ENCODE assay signal across 23 cellular contexts in the genomic region with DNA sequence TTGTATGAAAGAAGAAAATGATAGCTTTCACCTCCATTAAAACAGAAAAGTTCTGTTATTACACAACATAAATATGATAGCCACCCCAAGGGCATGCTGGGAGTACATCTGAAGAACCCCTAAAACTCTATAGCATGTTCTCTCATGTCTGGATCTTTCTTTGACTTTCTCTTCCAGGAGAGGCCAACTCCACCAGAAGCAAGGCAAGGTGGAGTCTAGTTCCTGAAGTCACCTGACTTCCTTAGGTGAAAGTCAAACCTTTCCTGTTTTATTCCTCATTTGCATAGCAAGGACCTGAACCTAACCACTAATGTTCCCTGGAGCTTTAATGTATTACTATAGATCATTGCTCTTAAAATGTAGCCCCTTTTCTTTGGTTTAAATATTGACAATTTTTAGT. TPM values are rescaled to one million over a fixed set of nuclear protein-coding genes. Genes with fewer than 3 reads are reported as not detected.
A peak's percentile ranks its signal among the peaks of the same experiment; 100 is the strongest.
DNase-seq lines count a peak whose midpoint lies in the region; ATAC-seq, FAIRE-seq and TF ChIP-seq lines count a peak whose summit lies in the region.
"Had no signal": no experiment of that assay in that cellular context is flagged by ENCODE, and none has a peak within 500 bp of the region (broad histone marks: within the 10 kb centered on the region; RNA-seq: fewer than 3 reads in every experiment).

No MANE protein-coding gene starts in this region.

- BruUV-seq in IMR-90 (replicated peaks; lab: Mats Ljungman, UMichigan), result no TSS peak

- no peaks in the 10 kb centered on the region for H3K27me3 Mint-ChIP-seq in activated naive CD4-positive, alpha-beta T cell treated with anti-CD3 and anti-CD28 coated beads for 36 hours (ENCODE audit: low read depth)
- H3K27me3 Mint-ChIP-seq in activated T-helper 2 cell treated with anti-CD3 and anti-CD28 coated beads, Interferon-gamma antibody, Interleukin-2, Interleukin-4, amounts not matched to agents 10 μg/mL and 5 μg/mL and 100 μg/mL, durations not matched to agents 14 hours and 24 hours and 36 hours (ENCODE audit: low read depth), result no peaks in the 10 kb centered on the region

- no peaks in the 10 kb centered on the region for H3K27me3 ChIP-seq in IMR-90 (ENCODE audit: control insufficient read depth, insufficient read depth, low read length)
- no peaks in the 10 kb centered on the region for H3K27me3 ChIP-seq in pancreas
- H3K27me3 ChIP-seq: esophagus squamous epithelium, gastrocnemius medialis, uterus had no signal

- CTCF ChIA-PET in activated naive CD4-positive, alpha-beta T cell treated with anti-CD3 and anti-CD28 coated beads for 36 hours (lab: Charles Lee), result interaction anchor here (1.3 to 1.4 kb wide), 2 partner anchors 21 to 227 kb away, joined by 3 read pairs; no protein-coding TSS in a partner anchor
- CTCF ChIA-PET in IMR-90 (lab: Yijun Ruan, JAX), result no interaction called here

- H3K23ac ChIP-seq in IMR-90 (ENCODE audit: low read depth, low read length), result no peak overlapping the region; the same call in 1 of the 2 replicates

- no peak overlapping the region for H3K18ac ChIP-seq in IMR-90 (ENCODE audit: low read depth, low read length)

- H2BK5ac ChIP-seq in IMR-90 (ENCODE audit: low read depth, low read length, poor library complexity, severe bottlenecking), result no peak overlapping the region

- no peak overlapping the region for H4K91ac ChIP-seq in IMR-90 (ENCODE audit: insufficient read depth, low read depth, low read length)

- H3K9ac ChIP-seq in IMR-90 (ENCODE audit: low read depth, low read length), result no peak overlapping the region

- dilution Hi-C loops in IMR-90 (cut with HindIII; ENCODE audit: low sequenced_read_pairs, unreplicated experiment), result no loop called here

- TF ChIP-seq RAD21 in IMR-90 (IDR thresholded peaks at IDR 0.05; ENCODE audit: low read length), result no peak

- FAIRE-seq in pancreas (lab: Jason Lieb, UNC), result no peak
- FAIRE-seq: colon, G401.6, K562 had no signal

- no peak for DNase-seq in activated naive CD4-positive, alpha-beta T cell treated with anti-CD3 and anti-CD28 coated beads for 36 hours
- DNase-seq in activated naive CD4-positive, alpha-beta T cell treated with anti-CD3 and anti-CD28 coated beads, Interleukin-2, amount 50 U/mL, for 16 hours, result no peak
- DNase-seq in IMR-90, result no peak
- no peak for DNase-seq in activated T-helper 2 cell treated with anti-CD3 and anti-CD28 coated beads, Interferon-gamma antibody, Interleukin-2, Interleukin-4, amounts not matched to agents 10 μg/mL and 5 μg/mL and 100 μg/mL, durations not matched to agents 14 hours and 24 hours and 36 hours (ENCODE audit: low spot score)
- DNase-seq in stimulated activated effector memory CD8-positive, alpha-beta T cell treated with anti-CD3 and anti-CD28 coated beads, Interleukin-12 subunit alpha, Interleukin-12 subunit beta, amount 100 ng/mL, for 72 hours (ENCODE audit: low spot score in 2 of 2), result no peak
- no peak for DNase-seq in kidney glomerular epithelial cell (lab: John Stamatoyannopoulos, UW)
- no peak for DNase-seq in pancreas
- DNase-seq: activated CD8-positive, alpha-beta memory T cell treated with anti-CD3 and anti-CD28 coated beads, Interleukin-2, amount 50 U/mL, for 48 hours; esophagus squamous epithelium; gastrocnemius medialis; islet precursor cell; NCI-H524 treated with DMSO at 0.1 percent for 48 hours; psoas muscle; RPMI8226; uterus had no signal

- POLR2A ChIA-PET in IMR-90 (lab: Charles Lee; ENCODE audit: unreplicated experiment), result no interaction called here

- no peak overlapping the region for H3K4me3 ChIP-seq in IMR-90 (ENCODE audit: insufficient read depth, low read depth, low read length)
- H3K4me3 ChIP-seq in pancreas, result no peak overlapping the region
- H3K4me3 ChIP-seq: esophagus squamous epithelium, gastrocnemius medialis, K562, psoas muscle, SK-N-MC, uterus had no signal

- 0 out of 2 replicates have a peak overlapping the region, but pooled peaks have one; percentile 35 for H2AK5ac ChIP-seq in IMR-90 (ENCODE audit: low read depth, low read length)

- peak overlapping the region; percentile 81 for H3K27ac Mint-ChIP-seq in activated naive CD4-positive, alpha-beta T cell treated with anti-CD3 and anti-CD28 coated beads for 36 hours
- peak overlapping the region; percentile 29 for H3K27ac Mint-ChIP-seq in activated T-helper 2 cell treated with anti-CD3 and anti-CD28 coated beads, Interferon-gamma antibody, Interleukin-2, Interleukin-4, amounts not matched to agents 10 μg/mL and 5 μg/mL and 100 μg/mL, durations not matched to agents 14 hours and 24 hours and 36 hours
- H3K27ac Mint-ChIP-seq in stimulated activated effector memory CD8-positive, alpha-beta T cell treated with anti-CD3 and anti-CD28 coated beads, Interleukin-12 subunit alpha, Interleukin-12 subunit beta, amount 100 ng/mL, for 72 hours, result peak overlapping the region; percentile 46

- H3K56ac ChIP-seq in IMR-90 (ENCODE audit: extremely low read depth, insufficient read depth, low read length), result no peak overlapping the region

- H3K36me3 ChIP-seq in IMR-90 (ENCODE audit: control insufficient read depth, insufficient read depth, low read length) (peaks cover 41% of the 10 kb centered on the region), pancreas (peaks cover 0 to 39% (median 11%) of the 10 kb centered on the region in 3 donors)
- H3K36me3 ChIP-seq: uterus had no signal

- H3K14ac ChIP-seq in IMR-90 (replicated peaks; ENCODE audit: low read depth, low read length), result no peak overlapping the region

- H4K8ac ChIP-seq in IMR-90 (ENCODE audit: low read depth in 2 of 2, low read length in 2 of 2), result no peak overlapping the region

- H2BK120ac ChIP-seq in IMR-90 (ENCODE audit: low read depth, low read length), result no peak overlapping the region

- H2AFZ ChIP-seq in IMR-90 (replicated peaks; ENCODE audit: low read length, poor library complexity), result no peak overlapping the region

- H2BK20ac ChIP-seq in IMR-90 (ENCODE audit: low read depth, low read length), result no peak overlapping the region

- H4K5ac ChIP-seq in IMR-90 (ENCODE audit: low read depth, low read length), result no peak overlapping the region

- peaks cover 66% of the 10 kb centered on the region for H3K36me3 Mint-ChIP-seq in activated naive CD4-positive, alpha-beta T cell treated with anti-CD3 and anti-CD28 coated beads for 36 hours (ENCODE audit: low read depth)
- peaks cover 83% of the 10 kb centered on the region for H3K36me3 Mint-ChIP-seq in activated T-helper 2 cell treated with anti-CD3 and anti-CD28 coated beads, Interferon-gamma antibody, Interleukin-2, Interleukin-4, amounts not matched to agents 10 μg/mL and 5 μg/mL and 100 μg/mL, durations not matched to agents 14 hours and 24 hours and 36 hours (ENCODE audit: low read depth)
- peaks cover 75% of the 10 kb centered on the region for H3K36me3 Mint-ChIP-seq in stimulated activated effector memory CD8-positive, alpha-beta T cell treated with anti-CD3 and anti-CD28 coated beads, Interleukin-12 subunit alpha, Interleukin-12 subunit beta, amount 100 ng/mL, for 72 hours

- H4K20me1 ChIP-seq in IMR-90 (ENCODE audit: insufficient read depth, low read length), result peaks cover 15% of the 10 kb centered on the region; the same call in 1 of the 2 replicates

- intact Hi-C loops in activated naive CD4-positive, alpha-beta T cell treated with anti-CD3 and anti-CD28 coated beads for 36 hours (cut with micrococcal nuclease), result no loop called here
- intact Hi-C loops in IMR-90 (cut with micrococcal nuclease), result no loop called here
- intact Hi-C loops in activated T-helper 2 cell treated with anti-CD3 and anti-CD28 coated beads, Interferon-gamma antibody, Interleukin-2, Interleukin-4, amounts not matched to agents 10 μg/mL and 5 μg/mL and 100 μg/mL, durations not matched to agents 14 hours and 24 hours and 36 hours (cut with micrococcal nuclease), result no loop called here
- intact Hi-C loops in pancreas (cut with DNase I), result no loop called here

- TF ChIP-seq CTCF in IMR-90 (conservative IDR thresholded peaks at IDR 0.05; ENCODE audit: low read depth, low read length) (no peak), pancreas (IDR thresholded peaks at IDR 0.05) (no peak)

- no peak for ATAC-seq in IMR-90 (ENCODE audit: low read depth)
- ATAC-seq in stimulated activated effector memory CD8-positive, alpha-beta T cell treated with anti-CD3 and anti-CD28 coated beads, Interleukin-12 subunit alpha, Interleukin-12 subunit beta, amount 100 ng/mL, for 72 hours, result no peak
- ATAC-seq in HG02759 (IDR thresholded peaks at IDR 0.05; ENCODE audit: unreplicated experiment), result no peak
- ATAC-seq in pancreas, result no peak
- ATAC-seq: activated CD4-positive, CD25-positive, alpha-beta regulatory T cell treated with anti-CD3 and anti-CD28 coated beads, Interleukin-2, amount 50 U/mL, for 24 hours; gastrocnemius medialis; HCT116; K562; psoas muscle had no signal

- H3K4me2 ChIP-seq in IMR-90 (ENCODE audit: low read depth, low read length), result no peak overlapping the region

- no peak for TF ChIP-seq POLR2A in IMR-90 (IDR thresholded peaks at IDR 0.05; ENCODE audit: low read depth, low read length)

- H3K9me3 Mint-ChIP-seq in activated naive CD4-positive, alpha-beta T cell treated with anti-CD3 and anti-CD28 coated beads for 36 hours, result peaks cover 19% of the 10 kb centered on the region
- H3K9me3 Mint-ChIP-seq in activated T-helper 2 cell treated with anti-CD3 and anti-CD28 coated beads, Interferon-gamma antibody, Interleukin-2, Interleukin-4, amounts not matched to agents 10 μg/mL and 5 μg/mL and 100 μg/mL, durations not matched to agents 14 hours and 24 hours and 36 hours, result peaks cover 19% of the 10 kb centered on the region
- peaks cover 4% of the 10 kb centered on the region for H3K9me3 Mint-ChIP-seq in stimulated activated effector memory CD8-positive, alpha-beta T cell treated with anti-CD3 and anti-CD28 coated beads, Interleukin-12 subunit alpha, Interleukin-12 subunit beta, amount 100 ng/mL, for 72 hours

- H2BK15ac ChIP-seq in IMR-90 (ENCODE audit: low read depth, low read length), result no peak overlapping the region

- H2AK9ac ChIP-seq in IMR-90 (replicated peaks; ENCODE audit: low read depth, low read length, poor library complexity), result no peak overlapping the region

- H3K4ac ChIP-seq in IMR-90 (ENCODE audit: low read depth, low read length), result no peak overlapping the region

- peak overlapping the region; percentile 22 for H3K4me3 Mint-ChIP-seq in activated naive CD4-positive, alpha-beta T cell treated with anti-CD3 and anti-CD28 coated beads for 36 hours
- peak overlapping the region; percentile 28 for H3K4me3 Mint-ChIP-seq in activated T-helper 2 cell treated with anti-CD3 and anti-CD28 coated beads, Interferon-gamma antibody, Interleukin-2, Interleukin-4, amounts not matched to agents 10 μg/mL and 5 μg/mL and 100 μg/mL, durations not matched to agents 14 hours and 24 hours and 36 hours (ENCODE audit: low read depth)
- H3K4me3 Mint-ChIP-seq in stimulated activated effector memory CD8-positive, alpha-beta T cell treated with anti-CD3 and anti-CD28 coated beads, Interleukin-12 subunit alpha, Interleukin-12 subunit beta, amount 100 ng/mL, for 72 hours, result no peak overlapping the region

- in situ Hi-C loops in IMR-90 (cut with MboI; ENCODE audit: low sequenced_read_pairs), result no loop called here

- H3K4me1 ChIP-seq in IMR-90 (ENCODE audit: control insufficient read depth, insufficient read depth, low read length) (peaks cover 8% of the 10 kb centered on the region), pancreas (peaks cover 4 to 16% (median 6%) of the 10 kb centered on the region in 3 donors)

- peaks cover 31 to 70% of the 10 kb centered on the region in 2 experiments for H3K79me1 ChIP-seq in IMR-90 (ENCODE audit: low read depth in 1 of 2, low read length in 2 of 2)

- H3K9me1 ChIP-seq in IMR-90 (ENCODE audit: insufficient read depth, low read length), result peaks cover 22% of the 10 kb centered on the region

- H3K4me1 Mint-ChIP-seq in activated naive CD4-positive, alpha-beta T cell treated with anti-CD3 and anti-CD28 coated beads for 36 hours (ENCODE audit: low read depth), result peaks cover 65% of the 10 kb centered on the region
- peaks cover 62% of the 10 kb centered on the region for H3K4me1 Mint-ChIP-seq in activated T-helper 2 cell treated with anti-CD3 and anti-CD28 coated beads, Interferon-gamma antibody, Interleukin-2, Interleukin-4, amounts not matched to agents 10 μg/mL and 5 μg/mL and 100 μg/mL, durations not matched to agents 14 hours and 24 hours and 36 hours (ENCODE audit: low read depth)
- H3K4me1 Mint-ChIP-seq in stimulated activated effector memory CD8-positive, alpha-beta T cell treated with anti-CD3 and anti-CD28 coated beads, Interleukin-12 subunit alpha, Interleukin-12 subunit beta, amount 100 ng/mL, for 72 hours, result peaks cover 54% of the 10 kb centered on the region

- H3K9me3 ChIP-seq in IMR-90 (ENCODE audit: control insufficient read depth, insufficient read depth, low read length) (no peaks in the 10 kb centered on the region), pancreas (no peaks in the 10 kb centered on the region)
- H3K9me3 ChIP-seq: esophagus squamous epithelium, gastrocnemius medialis, psoas muscle, uterus had no signal

- no peak overlapping the region for H3K27ac ChIP-seq in IMR-90 (ENCODE audit: insufficient read depth, low read length)
- no peak overlapping the region for H3K27ac ChIP-seq in pancreas
- H3K27ac ChIP-seq: C4-2B, esophagus squamous epithelium, gastrocnemius medialis, psoas muscle, SK-N-MC, uterus had no signal

RNA-seq across cellular contexts. Expression of gene STAT1, which starts 5.7 kb away (rescaled TPM):
- 100 to 1,000 TPM; 376 to 402 TPM for total RNA-seq in activated naive CD4-positive, alpha-beta T cell treated with anti-CD3 and anti-CD28 coated beads for 36 hours
- total RNA-seq in IMR-90 (2012; rRNA removed), result 67.9 and 80.3 TPM in 2 replicates
- polyA plus RNA-seq in IMR-90 (2012; rRNA removed), result 42.6 and 43.2 TPM in 2 replicates
- polyA plus RNA-seq in IMR-90 (2012; cell fraction: cytosol; rRNA removed), result 17.3 and 19.3 TPM in 2 replicates
- 17.0 and 40.3 TPM in 2 replicates for polyA plus RNA-seq in IMR-90 (2012; cell fraction: nucleus; rRNA removed; ENCODE audit: low replicate concordance)
- 135 and 139 TPM in 2 replicates for total RNA-seq in activated T-helper 2 cell treated with anti-CD3 and anti-CD28 coated beads, Interferon-gamma antibody, Interleukin-2, Interleukin-4, amounts not matched to agents 10 μg/mL and 5 μg/mL and 100 μg/mL, durations not matched to agents 14 hours and 24 hours and 36 hours
- 10 to 100 TPM; 16.5 to 51.8 (median 28.6) TPM for total RNA-seq in pancreas
- 10 to 100 TPM in 1 of 2 donors, 1 to 10 TPM in 1; 8.2 to 18.2 TPM for polyA plus RNA-seq in pancreas

Comparison
In these comparisons a context has a peak if more than half of its experiments do, and no peak if none do; other contexts are left out.
1. H3K27ac Mint-ChIP-seq: peak in every context shown above with its lines; median percentile 81 in activated naive CD4-positive, alpha-beta T cell treated with anti-CD3 and anti-CD28 coated beads for 36 hours; 46 in stimulated activated effector memory CD8-positive, alpha-beta T cell treated with anti-CD3 and anti-CD28 coated beads, Interleukin-12 subunit alpha, Interleukin-12 subunit beta, amount 100 ng/mL, for 72 hours; 29 in activated T-helper 2 cell treated with anti-CD3 and anti-CD28 coated beads, Interferon-gamma antibody, Interleukin-2, Interleukin-4, amounts not matched to agents 10 μg/mL and 5 μg/mL and 100 μg/mL, durations not matched to agents 14 hours and 24 hours and 36 hours.